15 cellular contexts compared by ENCODE assay signal in the genomic region with DNA sequence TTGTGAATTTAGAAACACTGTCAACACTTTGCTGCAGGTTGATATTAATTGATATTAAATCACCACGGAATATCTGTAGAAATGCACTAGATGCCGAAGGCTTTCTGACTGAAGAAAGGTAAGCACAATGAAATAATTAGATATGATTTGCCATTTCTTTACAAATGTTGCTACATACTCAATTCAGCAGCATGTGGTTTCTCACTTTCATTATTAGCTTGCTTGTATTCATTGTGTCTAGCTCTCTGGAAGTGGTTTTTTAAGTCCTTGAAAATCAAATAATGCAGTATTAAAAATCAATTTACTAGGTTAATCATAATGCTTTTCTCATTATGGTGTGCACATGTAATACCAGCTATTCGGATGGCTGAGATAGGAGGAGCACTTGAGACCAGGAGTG.
DNase-seq lines count a peak whose midpoint lies in the region; ATAC-seq and TF ChIP-seq lines count a peak whose summit lies in the region.
"Had no signal": no experiment of that assay in that cellular context is flagged by ENCODE, and none has a peak within 500 bp of the region (broad histone marks: within the 10 kb centered on the region; RNA-seq: fewer than 3 reads in every experiment).

No MANE protein-coding gene starts in this region.

- no peak overlapping the region for H2BK20ac ChIP-seq in H9 (ENCODE audit: low read depth, low read length, poor library complexity, severe bottlenecking)

- H3K27ac Mint-ChIP-seq in activated CD8-positive, alpha-beta memory T cell treated with anti-CD3 and anti-CD28 coated beads, Interleukin-2, amount 10 ng/mL, durations not matched to agents 7 days and 5 days: no peak overlapping the region
- H3K27ac Mint-ChIP-seq in stimulated activated naive B cell treated with anti-CD40 and anti-IgM and Interleukin-4, amounts not matched to agents 10 μg/mL and 1 μg/mL and 100 μg/mL, for 72 hours: peak overlapping the region; percentile 68
- H3K27ac Mint-ChIP-seq in H9: no peak overlapping the region
- H3K27ac Mint-ChIP-seq: HFFc6, immature natural killer cell had no signal

- no peak overlapping the region for H2BK12ac ChIP-seq in H9 (ENCODE audit: insufficient read length, low read depth, low read length)

- no peak overlapping the region for H3K18ac ChIP-seq in H9 (ENCODE audit: insufficient read length, low read depth, low read length)

- no peak overlapping the region for H3K9ac ChIP-seq in H9 (ENCODE audit: extremely low read depth, insufficient read length, low read length)

- H3K4me1 ChIP-seq in H9 (ENCODE audit: insufficient read depth, low read length): no peaks in the 10 kb centered on the region

- H3K9me3 Mint-ChIP-seq in activated CD8-positive, alpha-beta memory T cell treated with anti-CD3 and anti-CD28 coated beads, Interleukin-2, amount 10 ng/mL, durations not matched to agents 7 days and 5 days (ENCODE audit: low read depth): no peaks in the 10 kb centered on the region
- no peaks in the 10 kb centered on the region for H3K9me3 Mint-ChIP-seq in stimulated activated naive B cell treated with anti-CD40 and anti-IgM and Interleukin-4, amounts not matched to agents 10 μg/mL and 1 μg/mL and 100 μg/mL, for 72 hours
- H3K9me3 Mint-ChIP-seq in H9: no peaks in the 10 kb centered on the region
- H3K9me3 Mint-ChIP-seq: HFFc6 had no signal

- H3K4me1 Mint-ChIP-seq in activated CD8-positive, alpha-beta memory T cell treated with anti-CD3 and anti-CD28 coated beads, Interleukin-2, amount 10 ng/mL, durations not matched to agents 7 days and 5 days: peaks cover 6% of the 10 kb centered on the region
- H3K4me1 Mint-ChIP-seq in stimulated activated naive B cell treated with anti-CD40 and anti-IgM and Interleukin-4, amounts not matched to agents 10 μg/mL and 1 μg/mL and 100 μg/mL, for 72 hours: peaks cover 38 to 64% of the 10 kb centered on the region in 2 donors
- peaks cover 3 to 6% of the 10 kb centered on the region in 2 experiments for H3K4me1 Mint-ChIP-seq in H9

- no peaks in the 10 kb centered on the region for H3K79me1 ChIP-seq in H9 (ENCODE audit: insufficient read depth, low read depth, low read length, poor library complexity, severe bottlenecking)

- no peaks in the 10 kb centered on the region for H4K20me1 ChIP-seq in H9 (ENCODE audit: control insufficient read depth, insufficient read depth, insufficient read length)

- H3K4ac ChIP-seq in H9 (ENCODE audit: low read depth, low read length): no peak overlapping the region

- H3K4me3 Mint-ChIP-seq in activated CD8-positive, alpha-beta memory T cell treated with anti-CD3 and anti-CD28 coated beads, Interleukin-2, amount 10 ng/mL, durations not matched to agents 7 days and 5 days: no peak overlapping the region
- no peak overlapping the region for H3K4me3 Mint-ChIP-seq in stimulated activated naive B cell treated with anti-CD40 and anti-IgM and Interleukin-4, amounts not matched to agents 10 μg/mL and 1 μg/mL and 100 μg/mL, for 72 hours
- H3K4me3 Mint-ChIP-seq in H9: no peak overlapping the region
- H3K4me3 Mint-ChIP-seq: HFFc6, immature natural killer cell had no signal

- no peak overlapping the region for H2BK5ac ChIP-seq in H9 (ENCODE audit: insufficient read length, low read length)

- H2BK120ac ChIP-seq in H9 (ENCODE audit: low read depth, low read length, poor library complexity, severe bottlenecking): no peak overlapping the region

- H4K91ac ChIP-seq in H9 (ENCODE audit: insufficient read length, low read depth, low read length): no peak overlapping the region

- no peak for TF ChIP-seq CTCF in H9 (conservative IDR thresholded peaks at IDR 0.05)

- H3K14ac ChIP-seq in H9 (ENCODE audit: insufficient read depth, low read length): no peak overlapping the region

- H4K5ac ChIP-seq in H9 (ENCODE audit: insufficient read length, low read depth, low read length): no peak overlapping the region

- no CpG with 5 or more reads among the region's 3 CpGs for WGBS in H9 (ENCODE audit: extremely low coverage, insufficient read length, low lambda C conversion rate)

- no peak overlapping the region for H3T11ph ChIP-seq in H9 (ENCODE audit: low read length)

- no peak overlapping the region for H3K23ac ChIP-seq in H9 (ENCODE audit: insufficient read length, low read depth, low read length)

- H3K9me3 ChIP-seq in H9 (ENCODE audit: control insufficient read depth, low read depth, low read length): no peaks in the 10 kb centered on the region

- H3K23me2 ChIP-seq in H9 (ENCODE audit: insufficient read length, low read depth, low read length, poor library complexity, severe bottlenecking): no peaks in the 10 kb centered on the region

- no peak overlapping the region for H3K56ac ChIP-seq in H9 (ENCODE audit: insufficient read length, low read depth, low read length)

- H3K27me3 Mint-ChIP-seq in activated CD8-positive, alpha-beta memory T cell treated with anti-CD3 and anti-CD28 coated beads, Interleukin-2, amount 10 ng/mL, durations not matched to agents 7 days and 5 days: peaks cover 22% of the 10 kb centered on the region
- H3K27me3 Mint-ChIP-seq in stimulated activated naive B cell treated with anti-CD40 and anti-IgM and Interleukin-4, amounts not matched to agents 10 μg/mL and 1 μg/mL and 100 μg/mL, for 72 hours: no peaks in the 10 kb centered on the region
- peaks cover 2% of the 10 kb centered on the region; the same call in 1 of the 2 replicates for H3K27me3 Mint-ChIP-seq in H9 (ENCODE audit: low read depth)

- H3K4me2 ChIP-seq in H9 (ENCODE audit: insufficient read depth, insufficient read length, low read length): no peak overlapping the region

- no peaks in the 10 kb centered on the region for H3K79me2 ChIP-seq in H9 (ENCODE audit: insufficient read depth, low read length)

- peak; percentile 45 for ATAC-seq in activated CD8-positive, alpha-beta memory T cell treated with anti-CD3 and anti-CD28 coated beads, Interleukin-2, amount 10 ng/mL, durations not matched to agents 7 days and 5 days
- ATAC-seq in GM21786 (IDR thresholded peaks at IDR 0.05; ENCODE audit: unreplicated experiment) (peak; percentile 30), HG03159 (IDR thresholded peaks at IDR 0.05; ENCODE audit: unreplicated experiment) (peak; percentile 38)
- ATAC-seq in stimulated activated naive B cell treated with anti-CD40 and anti-IgM and Interleukin-4, amounts not matched to agents 10 μg/mL and 1 μg/mL and 100 μg/mL, for 72 hours (replicated peaks): peak in 1 of 2 donors; percentile 22

- H2AFZ ChIP-seq in H9 (ENCODE audit: low read length): no peak overlapping the region

- no peak overlapping the region for H2AK5ac ChIP-seq in H9 (ENCODE audit: insufficient read length, low read length)

- H2BK15ac ChIP-seq in H9 (ENCODE audit: low read depth, low read length): no peak overlapping the region

- no peak overlapping the region for H3K27ac ChIP-seq in H9 (ENCODE audit: insufficient read length, low read depth, low read length)
- H3K27ac ChIP-seq: 22Rv1 had no signal

- H3K36me3 Mint-ChIP-seq in activated CD8-positive, alpha-beta memory T cell treated with anti-CD3 and anti-CD28 coated beads, Interleukin-2, amount 10 ng/mL, durations not matched to agents 7 days and 5 days: no peaks in the 10 kb centered on the region
- no peaks in the 10 kb centered on the region for H3K36me3 Mint-ChIP-seq in stimulated activated naive B cell treated with anti-CD40 and anti-IgM and Interleukin-4, amounts not matched to agents 10 μg/mL and 1 μg/mL and 100 μg/mL, for 72 hours
- H3K36me3 Mint-ChIP-seq in H9 (ENCODE audit: insufficient read depth in 1 of 3, low read depth in 3 of 3): no peaks in the 10 kb centered on the region
- H3K36me3 Mint-ChIP-seq: immature natural killer cell had no signal

- DNase-seq in activated CD8-positive, alpha-beta memory T cell treated with anti-CD3 and anti-CD28 coated beads, Interleukin-2, amount 10 ng/mL, durations not matched to agents 7 days and 5 days: no peak
- DNase-seq in activated CD8-positive, alpha-beta memory T cell treated with anti-CD3 and anti-CD28 coated beads for 24 hours: no peak
- DNase-seq in stimulated activated naive B cell treated with anti-CD40 and anti-IgM and Interleukin-4, amounts not matched to agents 10 μg/mL and 1 μg/mL and 100 μg/mL, for 72 hours: no peak
- no peak for DNase-seq in amniotic stem cell (lab: John Stamatoyannopoulos, UW)
- DNase-seq in activated CD4-positive, CD25-positive, alpha-beta regulatory T cell treated with anti-CD3 and anti-CD28 coated beads, Interleukin-2, amount 50 U/mL, for 72 hours: no peak
- no peak for DNase-seq in H9
- DNase-seq: dermis blood vessel endothelial cell; HFFc6; immature natural killer cell; NCI-H226; stimulated activated CD4-positive, alpha-beta T cell treated with anti-CD3 and anti-CD28 coated beads, Interleukin-4, amount 100 ng/mL, for 24 hours; substantia nigra had no signal

- CTCF ChIA-PET in activated CD8-positive, alpha-beta memory T cell treated with anti-CD3 and anti-CD28 coated beads, Interleukin-2, amount 10 ng/mL, durations not matched to agents 7 days and 5 days (lab: Charles Lee): no interaction called here

- H3K27me3 ChIP-seq in H9 (ENCODE audit: insufficient read depth, low read length): no peaks in the 10 kb centered on the region; the same call in 1 of the 2 replicates

- no peak overlapping the region for H4K8ac ChIP-seq in H9 (replicated peaks; ENCODE audit: insufficient read length, low read depth, low read length)
